9 cellular contexts compared by ENCODE assay signal in genomic region chr2:98637401-98638144, GRCh38. TPM values are rescaled to one million over a fixed set of nuclear protein-coding genes. Genes with fewer than 3 reads are reported as not detected.
A peak's percentile ranks its signal among the peaks of the same experiment; 100 is the strongest.
DNase-seq lines count a peak whose midpoint lies in the region; ATAC-seq and TF ChIP-seq lines count a peak whose summit lies in the region.
"Had no signal": no experiment of that assay in that cellular context is flagged by ENCODE, and none has a peak within 500 bp of the region (broad histone marks: within the 10 kb centered on the region; RNA-seq: fewer than 3 reads in every experiment).

No MANE protein-coding gene starts in this region.

- H3K27me3 Mint-ChIP-seq in activated CD4-positive, alpha-beta memory T cell treated with anti-CD3 and anti-CD28 coated beads for 36 hours, result no peaks in the 10 kb centered on the region

- in situ Hi-C loops in gastrocnemius medialis (cut with MboI; ENCODE audit: low sequenced_read_pairs in 4 of 4), result loop anchor here in 2 of 4 donors (25.0 kb wide), 2 partner anchors 425 to 850 kb away; partner anchors contain the start of gene REV1 (in 1 of the 2)

- intact Hi-C loops in activated CD4-positive, alpha-beta memory T cell treated with anti-CD3 and anti-CD28 coated beads for 36 hours (cut with micrococcal nuclease), result loop anchor here (10.0 kb wide), 1 partner anchor 297 kb away; the partner anchor contains the start of gene CRACDL
- intact Hi-C loops in gastrocnemius medialis (cut with DNase I; ENCODE audit: low total_unique reads), result no loop called here

- peaks cover 31% of the 10 kb centered on the region for H3K4me1 Mint-ChIP-seq in activated CD4-positive, alpha-beta memory T cell treated with anti-CD3 and anti-CD28 coated beads for 36 hours (ENCODE audit: low read depth)

- peak overlapping the region; percentile 91 for H3K27ac Mint-ChIP-seq in activated CD4-positive, alpha-beta memory T cell treated with anti-CD3 and anti-CD28 coated beads for 36 hours

- H3K9me3 ChIP-seq in gastrocnemius medialis, result no peaks in the 10 kb centered on the region
- H3K9me3 ChIP-seq: upper lobe of left lung had no signal

- no peaks in the 10 kb centered on the region for H3K9me3 Mint-ChIP-seq in activated CD4-positive, alpha-beta memory T cell treated with anti-CD3 and anti-CD28 coated beads for 36 hours

- no peak overlapping the region for H3K4me3 ChIP-seq in gastrocnemius medialis
- H3K4me3 ChIP-seq: upper lobe of left lung had no signal

- H3K36me3 ChIP-seq in gastrocnemius medialis, result peaks cover 0 to 61% of the 10 kb centered on the region in 2 donors

- H3K4me1 ChIP-seq in gastrocnemius medialis, result no peaks in the 10 kb centered on the region
- H3K4me1 ChIP-seq: upper lobe of left lung had no signal

- DNase-seq in activated CD4-positive, alpha-beta memory T cell treated with anti-CD3 and anti-CD28 coated beads for 36 hours, result peak; percentile 76
- DNase-seq in stimulated activated CD4-positive, alpha-beta T cell treated with anti-CD3 and anti-CD28 coated beads, Interleukin-12 subunit alpha, Interleukin-12 subunit beta, amount 100 ng/mL, for 48 hours (ENCODE audit: low read depth in 2 of 3, low spot score in 1 of 3), result peak; percentile 19 to 50 (median 21)
- DNase-seq in gastrocnemius medialis (no peak), NCI-H2196 treated with DMSO at 0.1 percent for 48 hours (lab: John Stamatoyannopoulos, UW; ENCODE audit: unreplicated experiment) (no peak), DMS 273 treated with DMSO at 0.1 percent for 48 hours (lab: John Stamatoyannopoulos, UW) (no peak)
- DNase-seq: upper lobe of left lung had no signal

- no peak overlapping the region for H3K27ac ChIP-seq in gastrocnemius medialis
- H3K27ac ChIP-seq: upper lobe of left lung had no signal

- CTCF ChIA-PET in activated CD4-positive, alpha-beta memory T cell treated with anti-CD3 and anti-CD28 coated beads for 36 hours (lab: Charles Lee), result interaction anchor here (1.1 to 3.0 kb wide), 2 partner anchors 12 to 199 kb away, joined by 3 to 10 read pairs; no protein-coding TSS in a partner anchor

- POLR2A ChIA-PET in activated CD4-positive, alpha-beta memory T cell treated with anti-CD3 and anti-CD28 coated beads for 36 hours (lab: Charles Lee), result interaction anchor here (0.5 to 1.6 kb wide), 2 partner anchors 12 to 28 kb away, joined by 3 read pairs; no protein-coding TSS in a partner anchor

- peaks cover 33% of the 10 kb centered on the region for H3K36me3 Mint-ChIP-seq in activated CD4-positive, alpha-beta memory T cell treated with anti-CD3 and anti-CD28 coated beads for 36 hours

- no peak for TF ChIP-seq CTCF in gastrocnemius medialis (IDR thresholded peaks at IDR 0.05 in 4 of 5, conservative IDR thresholded peaks at IDR 0.05 in 1 of 5)

- ATAC-seq in GM18858 (IDR thresholded peaks at IDR 0.05; ENCODE audit: unreplicated experiment) (peak; percentile 66), HG02840 (IDR thresholded peaks at IDR 0.05; ENCODE audit: low FRiP score, unreplicated experiment) (peak; percentile 55), gastrocnemius medialis (no peak), HG02938 (IDR thresholded peaks at IDR 0.05; ENCODE audit: unreplicated experiment) (no peak)

- H3K4me3 Mint-ChIP-seq in activated CD4-positive, alpha-beta memory T cell treated with anti-CD3 and anti-CD28 coated beads for 36 hours, result peak overlapping the region; percentile 55

- H3K27me3 ChIP-seq in gastrocnemius medialis, result no peaks in the 10 kb centered on the region
- H3K27me3 ChIP-seq: upper lobe of left lung had no signal

- TF ChIP-seq POLR2A in gastrocnemius medialis (IDR thresholded peaks at IDR 0.05), result no peak

RNA-seq across cellular contexts. Expression of gene UNC50, which starts 29.2 kb away (rescaled TPM):
- 10 to 100 TPM; 33.4 to 36.2 TPM for total RNA-seq in activated CD4-positive, alpha-beta memory T cell treated with anti-CD3 and anti-CD28 coated beads for 36 hours
- total RNA-seq in gastrocnemius medialis, result 10 to 100 TPM; 30.3 to 43.1 (median 30.5) TPM

RNA-seq across cellular contexts. Expression of gene COA5, which starts 29.3 kb away (rescaled TPM):
- total RNA-seq in activated CD4-positive, alpha-beta memory T cell treated with anti-CD3 and anti-CD28 coated beads for 36 hours, result 10 to 100 TPM; 26.7 to 28.5 TPM
- total RNA-seq in gastrocnemius medialis, result 10 to 100 TPM; 26.1 to 45.1 (median 31.0) TPM

Comparison
In these comparisons a context has a peak if more than half of its experiments do, and no peak if none do; other contexts are left out.
1. ATAC-seq: peak in GM18858 (single experiment) and HG02840 (single experiment); none in gastrocnemius medialis (0 of 2) and HG02938 (single experiment).
2. DNase-seq: peak in activated CD4-positive, alpha-beta memory T cell treated with anti-CD3 and anti-CD28 coated beads for 36 hours (single experiment) and stimulated activated CD4-positive, alpha-beta T cell treated with anti-CD3 and anti-CD28 coated beads, Interleukin-12 subunit alpha, Interleukin-12 subunit beta, amount 100 ng/mL, for 48 hours (3 of 3); none in gastrocnemius medialis (0 of 2), NCI-H2196 treated with DMSO at 0.1 percent for 48 hours (single experiment) and DMS 273 treated with DMSO at 0.1 percent for 48 hours (single experiment).